8 cellular contexts compared by ENCODE assay signal in the genomic region with DNA sequence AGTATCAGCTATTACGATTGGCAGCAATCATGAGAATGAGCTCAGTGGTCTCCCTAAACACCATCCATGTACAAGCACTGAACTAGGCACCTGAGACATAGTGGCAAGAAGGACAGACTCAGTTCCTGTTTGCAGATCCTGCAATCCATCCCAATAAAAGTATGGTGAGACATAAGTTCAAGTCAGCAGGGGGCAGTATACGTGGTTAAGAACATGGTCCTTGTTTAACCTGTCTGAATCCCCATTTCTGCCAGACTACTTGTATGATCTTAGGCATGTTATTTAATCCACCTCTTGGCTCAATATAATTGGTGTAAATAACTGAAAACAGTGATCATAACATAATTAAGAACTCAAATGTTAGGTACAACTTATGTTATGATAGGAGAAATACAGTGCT. TPM values are rescaled to one million over a fixed set of nuclear protein-coding genes. Genes with fewer than 3 reads are reported as not detected.
DNase-seq lines count a peak whose midpoint lies in the region; ATAC-seq and TF ChIP-seq lines count a peak whose summit lies in the region.
"Had no signal": no experiment of that assay in that cellular context is flagged by ENCODE, and none has a peak within 500 bp of the region (broad histone marks: within the 10 kb centered on the region; RNA-seq: fewer than 3 reads in every experiment).

No MANE protein-coding gene starts in this region.

- no peak for ATAC-seq in GM18517 (IDR thresholded peaks at IDR 0.05; ENCODE audit: unreplicated experiment)
- ATAC-seq: gastrocnemius medialis had no signal

- no peaks in the 10 kb centered on the region for H3K27me3 ChIP-seq in effector memory CD4-positive, alpha-beta T cell (replicated peaks; ENCODE audit: control insufficient read depth, insufficient read depth, low read length, poor library complexity, severe bottlenecking)
- H3K27me3 ChIP-seq in right atrium auricular region, result no peaks in the 10 kb centered on the region
- H3K27me3 ChIP-seq: gastrocnemius medialis had no signal

- no peaks in the 10 kb centered on the region for H3K4me1 ChIP-seq in effector memory CD4-positive, alpha-beta T cell (ENCODE audit: control insufficient read depth, insufficient read depth, low read length, poor library complexity, severe bottlenecking)
- H3K4me1 ChIP-seq in right atrium auricular region, result no peaks in the 10 kb centered on the region
- H3K4me1 ChIP-seq: gastrocnemius medialis had no signal

- DNase-seq in KG1 (lab: John Stamatoyannopoulos, UW) (peak; percentile 20), astrocyte of the cerebellum (ENCODE audit: low read depth) (no peak), lung microvascular endothelial cell (ENCODE audit: low read depth in 2 of 2) (peak; percentile 43 to 58), right atrium auricular region (ENCODE audit: low spot score) (no peak)
- DNase-seq in effector memory CD4-positive, alpha-beta T cell, result no peak
- DNase-seq: gastrocnemius medialis had no signal

- peak; percentile 44; the same call in 2 of the 3 replicates for TF ChIP-seq CTCF in GM12872 (IDR thresholded peaks at IDR 0.05; ENCODE audit: insufficient read depth, low read depth, low read length)
- peak; percentile 10 for TF ChIP-seq CTCF in astrocyte of the cerebellum (IDR thresholded peaks at IDR 0.05; ENCODE audit: low read depth, low read length, missing control alignments)
- TF ChIP-seq CTCF in right atrium auricular region (IDR thresholded peaks at IDR 0.05), result no peak

- no peaks in the 10 kb centered on the region for H3K9me3 ChIP-seq in effector memory CD4-positive, alpha-beta T cell (ENCODE audit: control insufficient read depth, low read length)
- peaks cover 0 to 1% of the 10 kb centered on the region in 2 donors for H3K9me3 ChIP-seq in right atrium auricular region
- H3K9me3 ChIP-seq: gastrocnemius medialis had no signal

- no peaks in the 10 kb centered on the region for H3K36me3 ChIP-seq in effector memory CD4-positive, alpha-beta T cell (ENCODE audit: control insufficient read depth, insufficient read depth, low read length)
- no peaks in the 10 kb centered on the region for H3K36me3 ChIP-seq in right atrium auricular region

- H3K4me3 ChIP-seq in astrocyte of the cerebellum (ENCODE audit: low read depth, low read length) (no peak overlapping the region), right atrium auricular region (no peak overlapping the region)
- no peak overlapping the region for H3K4me3 ChIP-seq in effector memory CD4-positive, alpha-beta T cell (ENCODE audit: insufficient read depth, low read depth, low read length, poor library complexity, severe bottlenecking)
- H3K4me3 ChIP-seq: gastrocnemius medialis had no signal

- H3K27ac ChIP-seq in effector memory CD4-positive, alpha-beta T cell (ENCODE audit: insufficient read depth, low read length, poor library complexity, severe bottlenecking), result no peak overlapping the region
- H3K27ac ChIP-seq in right atrium auricular region, result no peak overlapping the region
- H3K27ac ChIP-seq: gastrocnemius medialis had no signal

- in situ Hi-C loops in astrocyte of the cerebellum (cut with HindIII; ENCODE audit: low sequenced_read_pairs), result no loop called here

RNA-seq across cellular contexts. Expression of a gene that starts 33.2 kb away (rescaled TPM):
- total RNA-seq in lung microvascular endothelial cell (22.7 and 35.3 TPM in 2 replicates), right atrium auricular region (10 to 100 TPM; 25.0 to 47.8 TPM)

RNA-seq across cellular contexts. Expression of a gene that starts 56.9 kb away (rescaled TPM):
- total RNA-seq in lung microvascular endothelial cell, result 8.3 and 10.7 TPM in 2 replicates
- total RNA-seq in right atrium auricular region, result 10 to 100 TPM in 1 of 2 donors, 1 to 10 TPM in 1; 7.0 to 10.9 TPM

Comparison
In these comparisons a context has a peak if more than half of its experiments do, and no peak if none do; other contexts are left out.
1. CTCF ChIP-seq: peak in GM12872 (single experiment) and astrocyte of the cerebellum (single experiment); none in right atrium auricular region (0 of 2).
2. DNase-seq: peak in KG1 (single experiment) and lung microvascular endothelial cell (2 of 2); none in astrocyte of the cerebellum (single experiment), effector memory CD4-positive, alpha-beta T cell (0 of 3) and right atrium auricular region (single experiment).